ENCODE assay signal across 7 cellular contexts in the genomic region with DNA sequence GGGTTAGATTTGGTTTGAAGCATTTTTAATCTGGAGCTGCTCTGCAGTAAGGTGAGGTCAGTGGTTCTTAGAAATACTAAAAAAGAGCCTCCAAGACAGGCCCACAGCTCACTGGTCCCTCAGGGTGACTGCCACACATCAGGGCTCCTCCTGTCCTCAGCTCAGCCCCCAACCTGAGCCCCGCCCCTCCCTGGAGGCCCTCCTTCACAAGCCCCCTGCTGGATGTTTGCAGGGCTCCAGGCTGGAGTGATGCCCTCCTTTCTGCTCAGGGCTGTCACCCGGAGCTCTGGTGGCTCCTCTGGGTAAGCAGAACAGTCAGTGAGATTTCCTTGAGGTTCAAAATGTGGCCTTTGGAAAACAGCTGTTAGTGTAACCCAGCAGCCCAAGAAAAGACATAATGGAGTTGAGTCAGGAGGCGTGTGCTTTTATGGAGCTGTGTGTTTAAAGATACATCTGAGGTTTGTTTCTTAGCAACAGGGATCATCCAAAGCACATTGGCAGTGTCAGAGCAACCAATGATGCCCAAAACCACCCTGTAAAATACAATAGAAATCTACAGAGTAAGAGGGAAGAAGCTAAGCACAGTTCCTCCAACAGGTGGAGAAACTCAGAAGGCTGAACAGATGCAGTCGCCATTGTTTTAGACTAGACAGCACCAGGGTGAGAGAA. TPM values are rescaled to one million over a fixed set of nuclear protein-coding genes. Genes with fewer than 3 reads are reported as not detected.
A peak's percentile ranks its signal among the peaks of the same experiment; 100 is the strongest.
DNase-seq lines count a peak whose midpoint lies in the region; ATAC-seq and TF ChIP-seq lines count a peak whose summit lies in the region.

No MANE protein-coding gene starts in this region.

- TF ChIP-seq CTCF in GM12864 (IDR thresholded peaks at IDR 0.05; ENCODE audit: low read depth, low read length, missing control alignments) = peak; percentile 47
- no peak for TF ChIP-seq CTCF in omental fat pad (IDR thresholded peaks at IDR 0.05)

- no peak overlapping the region for H3K4me3 ChIP-seq in GM12864 (ENCODE audit: low read depth, low read length)

- peaks cover 0 to 13% (median 4%) of the 10 kb centered on the region in 5 donors for H3K27me3 Mint-ChIP-seq in naive thymus-derived CD8-positive, alpha-beta T cell

- H3K4me3 Mint-ChIP-seq in naive thymus-derived CD8-positive, alpha-beta T cell = no peak overlapping the region

- H3K36me3 Mint-ChIP-seq in naive thymus-derived CD8-positive, alpha-beta T cell = no peaks in the 10 kb centered on the region

- intact Hi-C loops in left ventricle myocardium superior (cut with micrococcal nuclease) = no loop called here

- H3K4me1 Mint-ChIP-seq in naive thymus-derived CD8-positive, alpha-beta T cell = peaks cover 0 to 6% (median 3%) of the 10 kb centered on the region in 4 donors

- H3K9me3 Mint-ChIP-seq in naive thymus-derived CD8-positive, alpha-beta T cell = no peaks in the 10 kb centered on the region

- peak overlapping the region in 2 of 10 donors; percentile 0 to 48 for H3K27ac Mint-ChIP-seq in naive thymus-derived CD8-positive, alpha-beta T cell

- POLR2A ChIA-PET in naive thymus-derived CD8-positive, alpha-beta T cell (lab: Charles Lee) = no interaction called here

- DNase-seq in GM12864 (ENCODE audit: low read depth) (no peak), activated T-cell treated with anti-CD3 and anti-CD28 coated beads for 48 hours (ENCODE audit: low read depth) (peak; percentile 28), dedifferentiated amniotic fluid mesenchymal stem cell (ENCODE audit: extremely low spot score) (no peak), omental fat pad (ENCODE audit: low spot score) (no peak), left ventricle myocardium superior (no peak)
- DNase-seq in naive thymus-derived CD8-positive, alpha-beta T cell = peak in 8 of 10 donors; percentile 13 to 46 (median 27)

- peak; percentile 60 for ATAC-seq in HG03159 (IDR thresholded peaks at IDR 0.05; ENCODE audit: unreplicated experiment)
- peak; percentile 86 to 92 for ATAC-seq in naive thymus-derived CD8-positive, alpha-beta T cell
- no peak for ATAC-seq in omental fat pad (ENCODE audit: low FRiP score)
- ATAC-seq in left ventricle myocardium superior = no peak

RNA-seq across cellular contexts. Expression of gene STUM, which starts 21.4 kb away (rescaled TPM):
- under 1 TPM; 0.14 to 0.65 TPM for total RNA-seq in naive thymus-derived CD8-positive, alpha-beta T cell
- not detected for polyA plus RNA-seq in naive thymus-derived CD8-positive, alpha-beta T cell
- 1 to 10 TPM; 1.9 to 2.8 (median 2.2) TPM for total RNA-seq in omental fat pad
- total RNA-seq in left ventricle myocardium superior = 1.3 TPM

Comparison
In these comparisons a context has a peak if more than half of its experiments do, and no peak if none do; other contexts are left out.
1. DNase-seq: peak in activated T-cell treated with anti-CD3 and anti-CD28 coated beads for 48 hours (single experiment) and naive thymus-derived CD8-positive, alpha-beta T cell (8 of 10); none in GM12864 (single experiment), dedifferentiated amniotic fluid mesenchymal stem cell (single experiment), omental fat pad (single experiment) and left ventricle myocardium superior (single experiment).
2. ATAC-seq: peak in HG03159 (single experiment) and naive thymus-derived CD8-positive, alpha-beta T cell (2 of 2); none in omental fat pad (single experiment) and left ventricle myocardium superior (single experiment).